ENCODE assay signal across 8 cellular contexts in genomic region chr2:74482801-74483674, GRCh38.
DNase-seq lines count a peak whose midpoint lies in the region; ATAC-seq and TF ChIP-seq lines count a peak whose summit lies in the region.

CCDC142 (minus strand) TSS chr2:74482998; CDS start chr2:74482837, 161 bp downstream.
TTC31 (plus strand) TSS chr2:74483081; CDS start chr2:74483096, 15 bp downstream.

- peaks cover 26% of the 10 kb centered on the region for H3K36me3 Mint-ChIP-seq in nephron (ENCODE audit: low read depth)
- peaks cover 33% of the 10 kb centered on the region for H3K36me3 Mint-ChIP-seq in stimulated activated naive CD8-positive, alpha-beta T cell treated with anti-CD3 and anti-CD28 coated beads, Interleukin-15, Interleukin-2, amounts not matched to agents 100 ng/mL and 50 ng/mL, for 24 hours (ENCODE audit: low read depth)

- peak; percentile 94 for DNase-seq in EL
- DNase-seq in Kasumi-1 (lab: John Stamatoyannopoulos, UW), result peak; percentile 95 to 96
- peak; percentile 95 for DNase-seq in RPMI8226
- DNase-seq in activated T-helper 1 cell treated with anti-CD3 and anti-CD28 coated beads, Interleukin-2, amount 50 U/mL, for 16 hours (ENCODE audit: low read depth in 1 of 2, low spot score in 1 of 2), result peak; percentile 81 to 84
- DNase-seq in fibroblast of peridontal ligament (ENCODE audit: extremely low read depth), result peak; percentile 95

- no peaks in the 10 kb centered on the region for H3K9me3 Mint-ChIP-seq in nephron
- no peaks in the 10 kb centered on the region for H3K9me3 Mint-ChIP-seq in stimulated activated naive CD8-positive, alpha-beta T cell treated with anti-CD3 and anti-CD28 coated beads, Interleukin-15, Interleukin-2, amounts not matched to agents 100 ng/mL and 50 ng/mL, for 24 hours

- peak within 1 kb of the TSS; percentile 96 to 100 (median 99) for H3K4me3 Mint-ChIP-seq in nephron
- peak within 1 kb of the TSS; percentile 100 for H3K4me3 Mint-ChIP-seq in stimulated activated naive CD8-positive, alpha-beta T cell treated with anti-CD3 and anti-CD28 coated beads, Interleukin-15, Interleukin-2, amounts not matched to agents 100 ng/mL and 50 ng/mL, for 24 hours

- peak within 1 kb of the TSS; percentile 95 to 99 (median 98) for H3K27ac Mint-ChIP-seq in nephron
- peak within 1 kb of the TSS; percentile 100 for H3K27ac Mint-ChIP-seq in stimulated activated naive CD8-positive, alpha-beta T cell treated with anti-CD3 and anti-CD28 coated beads, Interleukin-15, Interleukin-2, amounts not matched to agents 100 ng/mL and 50 ng/mL, for 24 hours

- H3K4me1 Mint-ChIP-seq in nephron, result peaks cover 17% of the 10 kb centered on the region
- peaks cover 32% of the 10 kb centered on the region for H3K4me1 Mint-ChIP-seq in stimulated activated naive CD8-positive, alpha-beta T cell treated with anti-CD3 and anti-CD28 coated beads, Interleukin-15, Interleukin-2, amounts not matched to agents 100 ng/mL and 50 ng/mL, for 24 hours (ENCODE audit: low read depth)

- peak; percentile 78 to 95 (median 82) for TF ChIP-seq CTCF in nephron (IDR thresholded peaks at IDR 0.05; ENCODE audit: unreplicated experiment in 3 of 3)

- H3K27me3 Mint-ChIP-seq in nephron (ENCODE audit: low read depth), result no peaks in the 10 kb centered on the region
- H3K27me3 Mint-ChIP-seq in stimulated activated naive CD8-positive, alpha-beta T cell treated with anti-CD3 and anti-CD28 coated beads, Interleukin-15, Interleukin-2, amounts not matched to agents 100 ng/mL and 50 ng/mL, for 24 hours, result no peaks in the 10 kb centered on the region

- ATAC-seq in GM21825 (IDR thresholded peaks at IDR 0.05; ENCODE audit: unreplicated experiment), result peak; percentile 87

Comparison
In these comparisons a context has a peak if more than half of its experiments do, and no peak if none do; other contexts are left out.
1. Peak in every context shown above with its lines: DNase-seq and ATAC-seq.